Comparison of ENCODE assay signal across 18 cellular contexts in the genomic region with DNA sequence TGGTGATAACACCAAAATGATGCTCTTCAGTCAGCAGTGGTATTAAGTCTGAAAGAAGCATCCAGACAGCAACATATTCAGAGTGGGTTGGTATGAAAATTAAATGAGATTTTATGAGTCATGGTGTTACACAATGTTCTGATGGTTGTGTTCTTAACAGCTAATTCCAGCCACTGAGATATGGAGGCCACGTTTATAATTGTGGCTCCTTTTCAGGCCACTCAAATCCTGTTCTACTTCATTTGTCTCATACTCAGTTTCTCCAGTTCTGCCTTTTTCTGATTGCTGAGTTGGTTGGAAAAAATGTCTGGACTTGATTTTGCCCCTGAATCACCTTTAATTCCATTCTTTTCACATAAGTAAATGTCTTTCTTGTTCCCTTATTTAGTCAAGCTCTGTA.
DNase-seq lines count a peak whose midpoint lies in the region; ATAC-seq and TF ChIP-seq lines count a peak whose summit lies in the region.
"Had no signal": no experiment of that assay in that cellular context is flagged by ENCODE, and none has a peak within 500 bp of the region (broad histone marks: within the 10 kb centered on the region; RNA-seq: fewer than 3 reads in every experiment).

No MANE protein-coding gene starts in this region.

- no peak overlapping the region for H3K27ac ChIP-seq in RWPE1
- H3K27ac ChIP-seq in fibroblast of lung (ENCODE audit: insufficient read depth, low read length): no peak overlapping the region
- H3K27ac ChIP-seq: ovary had no signal

- intact Hi-C loops in Calu3 (cut with micrococcal nuclease; ENCODE audit: unreplicated experiment): no loop called here

- H3K36me3 ChIP-seq in BJ (ENCODE audit: control insufficient read depth, insufficient read depth, low read length) (no peaks in the 10 kb centered on the region), fibroblast of lung (ENCODE audit: control insufficient read depth, insufficient read depth, low read length) (no peaks in the 10 kb centered on the region)
- H3K36me3 ChIP-seq: ovary had no signal

- H3K9ac ChIP-seq in fibroblast of lung (ENCODE audit: insufficient read depth, low read length): no peak overlapping the region

- CTCF ChIA-PET in BJ (lab: Yijun Ruan, JAX): interaction anchor here (0.6 to 1.0 kb wide), 2 partner anchors 34 to 165 kb away, joined by 3 to 4 read pairs; no protein-coding TSS in a partner anchor
- CTCF ChIA-PET in RWPE1 (lab: Yijun Ruan, JAX): no interaction called here
- CTCF ChIA-PET in Calu3 (lab: Charles Lee): no interaction called here

- no TSS peak for BruUV-seq in Calu3 (replicated peaks; lab: Mats Ljungman, UMichigan)

- no peak for TF ChIP-seq CTCF in BJ (IDR thresholded peaks at IDR 0.05; ENCODE audit: insufficient read depth, low read depth, low read length)
- no peak for TF ChIP-seq CTCF in RWPE1 (conservative IDR thresholded peaks at IDR 0.05; ENCODE audit: low read depth)
- TF ChIP-seq CTCF in fibroblast of lung (conservative IDR thresholded peaks at IDR 0.05 in 1 of 2, IDR thresholded peaks at IDR 0.05 in 1 of 2; ENCODE audit: low read depth in 1 of 2, low read length in 2 of 2): no peak
- no peak for TF ChIP-seq CTCF in Calu3 (IDR thresholded peaks at IDR 0.05; ENCODE audit: unreplicated experiment)

- H3K4me3 ChIP-seq in BJ (ENCODE audit: low read depth, low read length): no peak overlapping the region
- no peak overlapping the region for H3K4me3 ChIP-seq in fibroblast of lung (replicated peaks in 1 of 4; ENCODE audit: control extremely low read depth in 1 of 4, insufficient read depth in 1 of 4, low read depth in 3 of 4, low read length in 4 of 4)
- H3K4me3 ChIP-seq: ovary had no signal

- H3K9me3 ChIP-seq in fibroblast of lung (ENCODE audit: control insufficient read depth, insufficient read depth, low read depth, low read length): no peaks in the 10 kb centered on the region
- H3K9me3 ChIP-seq: ovary had no signal

- no peak overlapping the region for H3K4me3 Mint-ChIP-seq in Calu3 (ENCODE audit: low read depth, unreplicated experiment)
- H3K4me3 Mint-ChIP-seq: activated B cell treated with CpG ODN at 0.5 μM for 24 hours; activated naive CD8-positive, alpha-beta T cell treated with anti-CD3 and anti-CD28 coated beads, Interleukin-2, amount 10 ng/mL, durations not matched to agents 7 days and 5 days; CD14-positive monocyte had no signal

- no peaks in the 10 kb centered on the region for H3K4me1 Mint-ChIP-seq in Calu3 (ENCODE audit: low read depth, unreplicated experiment)
- H3K4me1 Mint-ChIP-seq: activated B cell treated with CpG ODN at 0.5 μM for 24 hours; activated naive CD8-positive, alpha-beta T cell treated with anti-CD3 and anti-CD28 coated beads, Interleukin-2, amount 10 ng/mL, durations not matched to agents 7 days and 5 days; CD14-positive monocyte had no signal

- H3K9me3 Mint-ChIP-seq in Calu3 (ENCODE audit: low read depth, unreplicated experiment): no peaks in the 10 kb centered on the region

- H3K27ac Mint-ChIP-seq in Calu3 (ENCODE audit: unreplicated experiment): no peak overlapping the region
- H3K27ac Mint-ChIP-seq: activated B cell treated with CpG ODN at 0.5 μM for 24 hours; activated naive CD8-positive, alpha-beta T cell treated with anti-CD3 and anti-CD28 coated beads, Interleukin-2, amount 10 ng/mL, durations not matched to agents 7 days and 5 days; CD14-positive monocyte had no signal

- H3K27me3 Mint-ChIP-seq in Calu3 (ENCODE audit: unreplicated experiment): no peaks in the 10 kb centered on the region
- H3K27me3 Mint-ChIP-seq: activated B cell treated with CpG ODN at 0.5 μM for 24 hours; activated naive CD8-positive, alpha-beta T cell treated with anti-CD3 and anti-CD28 coated beads, Interleukin-2, amount 10 ng/mL, durations not matched to agents 7 days and 5 days had no signal

- no peaks in the 10 kb centered on the region for H4K20me1 ChIP-seq in fibroblast of lung (ENCODE audit: control insufficient read depth, extremely low read depth, insufficient read depth, low read length)

- ATAC-seq in HG03457 (IDR thresholded peaks at IDR 0.05; ENCODE audit: unreplicated experiment) (no peak), GM18517 (IDR thresholded peaks at IDR 0.05; ENCODE audit: unreplicated experiment) (no peak)
- ATAC-seq: HCT116 had no signal

- POLR2A ChIA-PET in BJ (lab: Charles Lee): interaction anchor here (0.5 to 1.0 kb wide), 3 partner anchors 41 to 165 kb away, joined by 3 to 5 read pairs (median 4); partner anchors contain the start of gene COL3A1
- POLR2A ChIA-PET in RWPE1 (lab: Yijun Ruan, JAX; ENCODE audit: low non-redundant PET): no interaction called here

- no peak overlapping the region for H3K4me2 ChIP-seq in fibroblast of lung (ENCODE audit: extremely low read depth, insufficient read depth, low read length)

- H3K36me3 Mint-ChIP-seq in Calu3 (ENCODE audit: insufficient read depth, unreplicated experiment): no peaks in the 10 kb centered on the region
- H3K36me3 Mint-ChIP-seq: activated naive CD8-positive, alpha-beta T cell treated with anti-CD3 and anti-CD28 coated beads, Interleukin-2, amount 10 ng/mL, durations not matched to agents 7 days and 5 days; CD14-positive monocyte had no signal

- peaks cover 10% of the 10 kb centered on the region for H3K4me1 ChIP-seq in fibroblast of lung (ENCODE audit: control insufficient read depth, extremely low read depth, insufficient read depth, low read length)

- no peaks in the 10 kb centered on the region for H3K79me2 ChIP-seq in fibroblast of lung (ENCODE audit: control insufficient read depth, insufficient read depth, low read length)

- no peak overlapping the region for H2AFZ ChIP-seq in fibroblast of lung (ENCODE audit: low read length)

- no peaks in the 10 kb centered on the region for H3K27me3 ChIP-seq in BJ (ENCODE audit: control insufficient read depth, insufficient read depth, low read length)
- H3K27me3 ChIP-seq in fibroblast of lung (ENCODE audit: control insufficient read depth, insufficient read depth, low read length): no peaks in the 10 kb centered on the region
- H3K27me3 ChIP-seq: ovary had no signal

- DNase-seq in BJ (ENCODE audit: low read depth) (peak; percentile 46), RWPE1 (ENCODE audit: low spot score) (peak; percentile 3), fibroblast of lung (ENCODE audit: low read depth in 2 of 2) (peak; percentile 85 to 97), putamen (ENCODE audit: low spot score) (peak; percentile 13), NOMO-1 treated with DMSO at 0.1 percent for 48 hours (lab: John Stamatoyannopoulos, UW; ENCODE audit: unreplicated experiment) (no peak), Calu3 (no peak)
- DNase-seq: activated B cell treated with CpG ODN at 0.5 μM for 24 hours; activated naive CD8-positive, alpha-beta T cell treated with anti-CD3 and anti-CD28 coated beads, Interleukin-2, amount 10 ng/mL, durations not matched to agents 7 days and 5 days; effector CD8-positive, alpha-beta T cell; GDM1; NCI-H1436; NCI-H526 treated with DMSO at 0.1 percent for 48 hours; ovary; SIG-M5 had no signal

Comparison
In these comparisons a context has a peak if more than half of its experiments do, and no peak if none do; other contexts are left out.
1. DNase-seq: peak in BJ (single experiment), RWPE1 (single experiment), fibroblast of lung (2 of 2) and putamen (single experiment); none in NOMO-1 treated with DMSO at 0.1 percent for 48 hours (single experiment) and Calu3 (single experiment).